Comparison of ENCODE assay signal across 10 cellular contexts in the genomic region with DNA sequence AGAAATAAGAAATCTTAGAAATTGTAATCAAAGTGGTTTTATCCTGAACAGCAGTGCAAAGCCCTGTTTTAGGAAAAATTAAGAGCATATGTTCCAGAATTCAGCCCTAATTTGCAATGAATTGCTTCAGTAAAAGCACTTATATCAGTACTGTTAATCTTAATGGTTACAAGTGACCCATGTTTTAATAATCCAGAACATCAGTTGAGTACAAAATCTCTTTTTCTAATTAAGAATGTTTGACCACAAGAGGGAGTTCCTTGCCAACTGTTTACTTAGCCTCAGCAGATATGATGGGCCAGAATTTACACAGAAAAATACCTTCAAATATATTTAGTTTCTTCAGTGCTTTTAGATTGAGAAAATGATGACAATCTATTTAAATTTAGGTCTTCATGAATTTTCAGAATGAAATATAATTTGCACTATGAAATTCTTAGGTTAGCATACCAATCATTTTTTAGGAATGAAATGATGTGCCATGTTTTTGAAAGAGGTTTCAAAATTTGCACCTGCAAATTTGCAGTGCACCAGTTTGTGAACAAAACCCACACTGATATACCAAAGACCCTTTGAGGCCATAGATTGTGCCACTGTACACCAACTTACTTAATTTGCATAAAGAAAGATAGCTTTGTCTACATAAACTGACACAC.
DNase-seq lines count a peak whose midpoint lies in the region; ATAC-seq, FAIRE-seq and TF ChIP-seq lines count a peak whose summit lies in the region.
"Had no signal": no experiment of that assay in that cellular context is flagged by ENCODE, and none has a peak within 500 bp of the region (broad histone marks: within the 10 kb centered on the region; RNA-seq: fewer than 3 reads in every experiment).

No MANE protein-coding gene starts in this region.

- peak; percentile 41 for DNase-seq in HT-29 (ENCODE audit: low spot score)
- DNase-seq in kidney epithelial cell (ENCODE audit: low read depth): no peak
- DNase-seq in NCI-H187 (lab: John Stamatoyannopoulos, UW): no peak
- no peak for DNase-seq in islet precursor cell

- H3K4me3 ChIP-seq in kidney epithelial cell (ENCODE audit: low read depth, low read length): no peak overlapping the region
- H3K4me3 ChIP-seq: SJCRH30 had no signal

- ATAC-seq in GM21717 (IDR thresholded peaks at IDR 0.05; ENCODE audit: unreplicated experiment): no peak
- ATAC-seq in HG03108 (IDR thresholded peaks at IDR 0.05; ENCODE audit: unreplicated experiment): no peak

- TF ChIP-seq CTCF in kidney epithelial cell (IDR thresholded peaks at IDR 0.05; ENCODE audit: insufficient read depth, low read length, poor library complexity, severe bottlenecking): peak; percentile 46

- no peaks in the 10 kb centered on the region for H3K27me3 ChIP-seq in kidney epithelial cell (ENCODE audit: control insufficient read depth, insufficient read depth, low read length)
- H3K27me3 ChIP-seq: neutrophil, SJCRH30 had no signal

- no peaks in the 10 kb centered on the region for H3K36me3 ChIP-seq in kidney epithelial cell (ENCODE audit: control insufficient read depth, insufficient read depth, low read length)
- H3K36me3 ChIP-seq: neutrophil, SJCRH30 had no signal

- FAIRE-seq in G401.6 (lab: Jason Lieb, UNC) (peak; percentile 99), TTC549 (lab: Jason Lieb, UNC) (peak; percentile 95)
